16 cellular contexts compared by ENCODE assay signal in genomic region chr9:89493181-89493580, GRCh38. TPM values are rescaled to one million over a fixed set of nuclear protein-coding genes. Genes with fewer than 3 reads are reported as not detected.
A peak's percentile ranks its signal among the peaks of the same experiment; 100 is the strongest.
DNase-seq lines count a peak whose midpoint lies in the region; ATAC-seq and TF ChIP-seq lines count a peak whose summit lies in the region.
"Had no signal": no experiment of that assay in that cellular context is flagged by ENCODE, and none has a peak within 500 bp of the region (broad histone marks: within the 10 kb centered on the region; RNA-seq: fewer than 3 reads in every experiment).

No MANE protein-coding gene starts in this region.

- intact Hi-C loops in activated CD4-positive, alpha-beta T cell treated with anti-CD3 and anti-CD28 coated beads for 36 hours (cut with DNase I, micrococcal nuclease): no loop called here
- intact Hi-C loops in dendritic cell treated with granulocyte-macrophage colony-stimulating factor and Interleukin-4, amounts not matched to agents 40 ng/mL and 50 ng/mL, for 4 days (cut with micrococcal nuclease): loop anchor here (10.0 kb wide), 1 partner anchor 48 kb away; no protein-coding TSS in a partner anchor
- intact Hi-C loops in gastrocnemius medialis (cut with DNase I; ENCODE audit: low total_unique reads): loop anchor here (10.0 kb wide), 1 partner anchor 612 kb away; no protein-coding TSS in a partner anchor
- intact Hi-C loops in PC-9 (cut with micrococcal nuclease; ENCODE audit: unreplicated experiment): no loop called here
- intact Hi-C loops in left lung (cut with DNase I): no loop called here

- TF ChIP-seq POLR2A in gastrocnemius medialis (IDR thresholded peaks at IDR 0.05): no peak

- H3K4me3 ChIP-seq in gastrocnemius medialis (no peak overlapping the region), PC-9 (no peak overlapping the region), left lung (no peak overlapping the region)
- H3K4me3 ChIP-seq: A549, ascending aorta, upper lobe of left lung had no signal

- TF ChIP-seq CTCF in gastrocnemius medialis (IDR thresholded peaks at IDR 0.05 in 4 of 5, conservative IDR thresholded peaks at IDR 0.05 in 1 of 5) (no peak), PC-9 (conservative IDR thresholded peaks at IDR 0.05) (no peak), left lung (IDR thresholded peaks at IDR 0.05) (no peak)

- in situ Hi-C loops in gastrocnemius medialis (cut with MboI; ENCODE audit: low sequenced_read_pairs in 4 of 4): no loop called here

- H3K27me3 ChIP-seq in gastrocnemius medialis (no peaks in the 10 kb centered on the region), PC-9 (ENCODE audit: insufficient read depth, low read depth) (no peaks in the 10 kb centered on the region), left lung (no peaks in the 10 kb centered on the region)
- H3K27me3 ChIP-seq: ascending aorta, upper lobe of left lung had no signal

- no peaks in the 10 kb centered on the region for H3K9me2 ChIP-seq in PC-9 (ENCODE audit: insufficient read depth)

- no peaks in the 10 kb centered on the region for H3F3A ChIP-seq in PC-9 (ENCODE audit: insufficient read depth, low read depth)

- H4K20me1 ChIP-seq in PC-9 (ENCODE audit: insufficient read depth): peaks cover 6% of the 10 kb centered on the region; the same call in 1 of the 2 replicates

- H3K36me3 ChIP-seq in gastrocnemius medialis (no peaks in the 10 kb centered on the region), PC-9 (ENCODE audit: low read depth) (no peaks in the 10 kb centered on the region), left lung (no peaks in the 10 kb centered on the region)
- H3K36me3 ChIP-seq: ascending aorta, upper lobe of left lung had no signal

- ATAC-seq in activated CD4-positive, alpha-beta T cell treated with anti-CD3 and anti-CD28 coated beads for 36 hours: no peak
- ATAC-seq in T-helper 17 cell: no peak
- no peak for ATAC-seq in gastrocnemius medialis
- ATAC-seq in left lung: no peak
- ATAC-seq: A549, Right ventricle myocardium inferior had no signal

- peaks cover 76% of the 10 kb centered on the region for H3K4me1 Mint-ChIP-seq in activated CD4-positive, alpha-beta T cell treated with anti-CD3 and anti-CD28 coated beads for 36 hours
- H3K4me1 Mint-ChIP-seq in T-helper 17 cell: peaks cover 79% of the 10 kb centered on the region
- H3K4me1 Mint-ChIP-seq in dendritic cell treated with granulocyte-macrophage colony-stimulating factor and Interleukin-4, amounts not matched to agents 40 ng/mL and 50 ng/mL, for 4 days (ENCODE audit: low read depth): peaks cover 71% of the 10 kb centered on the region

- H3K79me2 ChIP-seq in PC-9 (ENCODE audit: low read depth): peaks cover 30% of the 10 kb centered on the region

- H3K4me2 ChIP-seq in PC-9: no peak overlapping the region
- H3K4me2 ChIP-seq: A549 had no signal

- H3K27ac ChIP-seq in gastrocnemius medialis (peak overlapping the region in 3 of 4 donors; percentile 25 to 94 (median 37)), PC-9 (no peak overlapping the region), left lung (no peak overlapping the region)
- H3K27ac ChIP-seq: A549, ascending aorta, upper lobe of left lung had no signal

- H3K9me3 ChIP-seq in T-helper 17 cell (ENCODE audit: control insufficient read depth, low read length, poor library complexity, severe bottlenecking): no peaks in the 10 kb centered on the region
- H3K9me3 ChIP-seq in gastrocnemius medialis: no peaks in the 10 kb centered on the region
- H3K9me3 ChIP-seq in PC-9 (ENCODE audit: insufficient read depth, low read depth): no peaks in the 10 kb centered on the region
- H3K9me3 ChIP-seq in left lung: no peaks in the 10 kb centered on the region
- H3K9me3 ChIP-seq: A549, ascending aorta, Caco-2, upper lobe of left lung had no signal

- H3K9me3 Mint-ChIP-seq in activated CD4-positive, alpha-beta T cell treated with anti-CD3 and anti-CD28 coated beads for 36 hours (ENCODE audit: low read depth): no peaks in the 10 kb centered on the region
- no peaks in the 10 kb centered on the region for H3K9me3 Mint-ChIP-seq in dendritic cell treated with granulocyte-macrophage colony-stimulating factor and Interleukin-4, amounts not matched to agents 40 ng/mL and 50 ng/mL, for 4 days

- CTCF ChIA-PET in activated CD4-positive, alpha-beta T cell treated with anti-CD3 and anti-CD28 coated beads for 36 hours (lab: Charles Lee): interaction anchor here (0.7 to 1.5 kb wide), 3 partner anchors 9 to 64 kb away, joined by 3 to 5 read pairs (median 4); no protein-coding TSS in a partner anchor
- CTCF ChIA-PET in PC-9 (lab: Charles Lee): no interaction called here

- peaks cover 46 to 69% of the 10 kb centered on the region in 2 donors for H3K4me1 ChIP-seq in gastrocnemius medialis
- peaks cover 7% of the 10 kb centered on the region; the same call in 1 of the 2 replicates for H3K4me1 ChIP-seq in PC-9 (replicated peaks; ENCODE audit: insufficient read depth)
- H3K4me1 ChIP-seq in left lung: peaks cover under 1 to 48% of the 10 kb centered on the region in 2 donors
- H3K4me1 ChIP-seq: Caco-2 had no signal

- peaks cover 50% of the 10 kb centered on the region for H3K36me3 Mint-ChIP-seq in activated CD4-positive, alpha-beta T cell treated with anti-CD3 and anti-CD28 coated beads for 36 hours (ENCODE audit: low read depth)
- peaks cover 14% of the 10 kb centered on the region for H3K36me3 Mint-ChIP-seq in T-helper 17 cell (ENCODE audit: low read depth)
- H3K36me3 Mint-ChIP-seq in dendritic cell treated with granulocyte-macrophage colony-stimulating factor and Interleukin-4, amounts not matched to agents 40 ng/mL and 50 ng/mL, for 4 days (ENCODE audit: low read depth): peaks cover 9% of the 10 kb centered on the region

- H3K27ac Mint-ChIP-seq in activated CD4-positive, alpha-beta T cell treated with anti-CD3 and anti-CD28 coated beads for 36 hours: peak overlapping the region; percentile 74
- peak overlapping the region; percentile 97 for H3K27ac Mint-ChIP-seq in T-helper 17 cell
- H3K27ac Mint-ChIP-seq in dendritic cell treated with granulocyte-macrophage colony-stimulating factor and Interleukin-4, amounts not matched to agents 40 ng/mL and 50 ng/mL, for 4 days: peak overlapping the region; percentile 5

- no peaks in the 10 kb centered on the region for H3K27me3 Mint-ChIP-seq in activated CD4-positive, alpha-beta T cell treated with anti-CD3 and anti-CD28 coated beads for 36 hours
- H3K27me3 Mint-ChIP-seq in T-helper 17 cell: no peaks in the 10 kb centered on the region
- no peaks in the 10 kb centered on the region for H3K27me3 Mint-ChIP-seq in dendritic cell treated with granulocyte-macrophage colony-stimulating factor and Interleukin-4, amounts not matched to agents 40 ng/mL and 50 ng/mL, for 4 days

- H2AFZ ChIP-seq in PC-9: no peak overlapping the region

- no peak for DNase-seq in activated CD4-positive, alpha-beta T cell treated with anti-CD3 and anti-CD28 coated beads for 36 hours
- no peak for DNase-seq in activated CD4-positive, alpha-beta T cell treated with anti-CD3 and anti-CD28 coated beads, Interleukin-2, amount 50 U/mL, for 1 hour
- DNase-seq in T-helper 17 cell (no peak), gastrocnemius medialis (no peak), PC-9 (no peak), left lung (no peak), EL (no peak)
- DNase-seq: Caco-2, GF-D8, MV-4-11, NCI-H2171 treated with DMSO at 0.1 percent for 48 hours, upper lobe of left lung had no signal

- POLR2A ChIA-PET in activated CD4-positive, alpha-beta T cell treated with anti-CD3 and anti-CD28 coated beads for 36 hours (lab: Charles Lee): no interaction called here
- POLR2A ChIA-PET in PC-9 (lab: Charles Lee; ENCODE audit: unreplicated experiment): no interaction called here

- BruUV-seq in PC-9 (replicated peaks; lab: Mats Ljungman, UMichigan): no TSS peak

- peak overlapping the region; percentile 89 for H3K4me3 Mint-ChIP-seq in activated CD4-positive, alpha-beta T cell treated with anti-CD3 and anti-CD28 coated beads for 36 hours
- peak overlapping the region; percentile 98 for H3K4me3 Mint-ChIP-seq in T-helper 17 cell
- no peak overlapping the region for H3K4me3 Mint-ChIP-seq in dendritic cell treated with granulocyte-macrophage colony-stimulating factor and Interleukin-4, amounts not matched to agents 40 ng/mL and 50 ng/mL, for 4 days

RNA-seq across cellular contexts. Expression of gene SEMA4D, which starts 4.7 kb away (rescaled TPM):
- 100 to 1,000 TPM; 215 to 226 TPM for total RNA-seq in activated CD4-positive, alpha-beta T cell treated with anti-CD3 and anti-CD28 coated beads for 36 hours
- 100 to 1,000 TPM; 250 to 312 TPM for total RNA-seq in T-helper 17 cell
- 10 to 100 TPM; 23.6 to 77.0 (median 41.3) TPM for total RNA-seq in gastrocnemius medialis
- total RNA-seq in PC-9 (2021): 48.4 and 58.3 TPM in 2 replicates
- total RNA-seq in left lung: 10 to 100 TPM; 30.2 to 71.9 TPM

Comparison
In these comparisons a context has a peak if more than half of its experiments do, and no peak if none do; other contexts are left out.
1. H3K27ac Mint-ChIP-seq: peak in every context shown above with its lines; median percentile 97 in T-helper 17 cell; 74 in activated CD4-positive, alpha-beta T cell treated with anti-CD3 and anti-CD28 coated beads for 36 hours; 5 in dendritic cell treated with granulocyte-macrophage colony-stimulating factor and Interleukin-4, amounts not matched to agents 40 ng/mL and 50 ng/mL, for 4 days.
2. H3K27ac ChIP-seq: peak in gastrocnemius medialis (3 of 4); none in PC-9 (single experiment) and left lung (0 of 2).
3. intact Hi-C loops: an anchor here in dendritic cell treated with granulocyte-macrophage colony-stimulating factor and Interleukin-4, amounts not matched to agents 40 ng/mL and 50 ng/mL, for 4 days (10.0 kb wide) and gastrocnemius medialis (10.0 kb wide); none called in activated CD4-positive, alpha-beta T cell treated with anti-CD3 and anti-CD28 coated beads for 36 hours, PC-9 and left lung.